In the genomic region with DNA sequence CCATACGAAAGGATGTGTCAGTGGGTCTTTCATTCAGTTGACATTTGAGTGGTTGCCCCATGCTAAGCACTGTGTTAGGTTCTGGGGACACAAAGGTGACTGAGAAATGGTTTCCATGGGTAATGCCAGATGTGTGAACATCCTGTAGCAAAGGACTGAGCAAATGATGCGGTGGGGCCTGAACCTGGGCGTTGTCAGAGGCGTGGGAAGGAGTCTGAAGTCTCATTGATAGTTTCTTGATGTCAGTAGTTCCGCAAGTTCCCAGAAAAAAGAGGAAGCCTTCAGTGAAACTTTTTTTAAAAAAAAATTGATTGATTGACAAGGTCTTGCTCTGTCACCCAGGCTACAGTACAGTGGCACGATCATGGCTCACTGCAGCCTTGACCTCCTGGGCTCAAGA, we compare ENCODE assay signal across 11 cellular contexts. TPM values are rescaled to one million over a fixed set of nuclear protein-coding genes. Genes with fewer than 3 reads are reported as not detected.
A peak's percentile ranks its signal among the peaks of the same experiment; 100 is the strongest.
DNase-seq lines count a peak whose midpoint lies in the region; ATAC-seq and TF ChIP-seq lines count a peak whose summit lies in the region.
"Had no signal": no experiment of that assay in that cellular context is flagged by ENCODE, and none has a peak within 500 bp of the region (broad histone marks: within the 10 kb centered on the region; RNA-seq: fewer than 3 reads in every experiment).

No MANE protein-coding gene starts in this region.

- 87% methylated on average over 6 of the region's 6 CpGs for WGBS in right cardiac atrium

- peaks cover 82% of the 10 kb centered on the region for H3K79me2 ChIP-seq in MM.1S (ENCODE audit: low read length)

- no peaks in the 10 kb centered on the region for H3K9me2 ChIP-seq in MM.1S (replicated peaks; ENCODE audit: insufficient read depth, low read length)

- H3K9ac ChIP-seq in MM.1S (ENCODE audit: low read length) = no peak overlapping the region

- POLR2A ChIA-PET in CD4-positive, alpha-beta T cell (lab: Charles Lee) = no interaction called here

- H3K4me2 ChIP-seq in MM.1S (ENCODE audit: low read depth, low read length) = no peak overlapping the region

- H3K4me3 ChIP-seq in H7 (ENCODE audit: insufficient read depth, low read depth, low read length) (no peak overlapping the region), MM.1S (ENCODE audit: low read length) (no peak overlapping the region), right cardiac atrium (ENCODE audit: low read length) (no peak overlapping the region)

- H3K27ac ChIP-seq in MM.1S (ENCODE audit: low read length) (no peak overlapping the region), right cardiac atrium (ENCODE audit: low read length) (no peak overlapping the region)
- no peak overlapping the region for H3K27ac ChIP-seq in CD4-positive, alpha-beta T cell (ENCODE audit: low read depth, low read length)
- H3K27ac ChIP-seq: C4-2B had no signal

- peak overlapping the region; percentile 20 for H3K4me3 Mint-ChIP-seq in activated T-helper 17 cell treated with anti-CD3 and anti-CD28 coated beads, Interleukin-2, amount 50 U/mL, for 72 hours
- no peak overlapping the region for H3K4me3 Mint-ChIP-seq in CD4-positive, alpha-beta T cell

- no peaks in the 10 kb centered on the region for H4K20me1 ChIP-seq in MM.1S (ENCODE audit: insufficient read depth, low read length)

- DNase-seq in AML-193 (lab: John Stamatoyannopoulos, UW) = peak; percentile 18
- DNase-seq in H7 = no peak
- no peak for DNase-seq in MM.1S
- no peak for DNase-seq in right cardiac atrium
- DNase-seq in CD4-positive, alpha-beta T cell = no peak
- DNase-seq: NCI-H1092, T-helper 1 cell had no signal

- no peak overlapping the region for H2AFZ ChIP-seq in MM.1S (ENCODE audit: low read length)

- no peaks in the 10 kb centered on the region for H3K36me3 Mint-ChIP-seq in activated T-helper 17 cell treated with anti-CD3 and anti-CD28 coated beads, Interleukin-2, amount 50 U/mL, for 72 hours (ENCODE audit: low read depth)
- H3K36me3 Mint-ChIP-seq in CD4-positive, alpha-beta T cell (ENCODE audit: low read depth) = no peaks in the 10 kb centered on the region

- no peaks in the 10 kb centered on the region for H3K27me3 Mint-ChIP-seq in activated T-helper 17 cell treated with anti-CD3 and anti-CD28 coated beads, Interleukin-2, amount 50 U/mL, for 72 hours
- no peaks in the 10 kb centered on the region for H3K27me3 Mint-ChIP-seq in CD4-positive, alpha-beta T cell

- ATAC-seq in GM19397 (IDR thresholded peaks at IDR 0.05; ENCODE audit: unreplicated experiment) (peak; percentile 56), HG03378 (IDR thresholded peaks at IDR 0.05; ENCODE audit: unreplicated experiment) (peak; percentile 36), right cardiac atrium (no peak)
- peak; percentile 39 for ATAC-seq in activated T-helper 17 cell treated with anti-CD3 and anti-CD28 coated beads, Interleukin-2, amount 50 U/mL, for 72 hours (replicated peaks)
- ATAC-seq in CD4-positive, alpha-beta T cell (ENCODE audit: poor library complexity) = no peak

- CTCF ChIA-PET in CD4-positive, alpha-beta T cell (lab: Charles Lee) = no interaction called here

- H3K9me3 ChIP-seq in MM.1S (replicated peaks; ENCODE audit: insufficient read depth, low read length) = no peaks in the 10 kb centered on the region
- H3K9me3 ChIP-seq in right cardiac atrium (ENCODE audit: control insufficient read depth, low read length) = no peaks in the 10 kb centered on the region
- H3K9me3 ChIP-seq in CD4-positive, alpha-beta T cell (ENCODE audit: control insufficient read depth, low read length) = no peaks in the 10 kb centered on the region

- peaks cover 38% of the 10 kb centered on the region for H3K4me1 Mint-ChIP-seq in activated T-helper 17 cell treated with anti-CD3 and anti-CD28 coated beads, Interleukin-2, amount 50 U/mL, for 72 hours
- H3K4me1 Mint-ChIP-seq in CD4-positive, alpha-beta T cell (ENCODE audit: low read depth) = peaks cover 42% of the 10 kb centered on the region

- H3K27ac Mint-ChIP-seq in activated T-helper 17 cell treated with anti-CD3 and anti-CD28 coated beads, Interleukin-2, amount 50 U/mL, for 72 hours = no peak overlapping the region
- H3K27ac Mint-ChIP-seq in CD4-positive, alpha-beta T cell = no peak overlapping the region

- H3K36me3 ChIP-seq in H7 (replicated peaks; ENCODE audit: control insufficient read depth, insufficient read depth, low read length) = no peaks in the 10 kb centered on the region
- no peaks in the 10 kb centered on the region for H3K36me3 ChIP-seq in MM.1S (replicated peaks; ENCODE audit: insufficient read depth, low read length)

- peaks cover 75% of the 10 kb centered on the region for H3K4me1 ChIP-seq in MM.1S (ENCODE audit: low read length)
- peaks cover 10% of the 10 kb centered on the region for H3K4me1 ChIP-seq in right cardiac atrium (ENCODE audit: control insufficient read depth, insufficient read depth, low read length)

- TF ChIP-seq CTCF in MM.1S (IDR thresholded peaks at IDR 0.05; ENCODE audit: low read length) = no peak
- no peak for TF ChIP-seq CTCF in CD4-positive, alpha-beta T cell (IDR thresholded peaks at IDR 0.05)

- peaks cover 48% of the 10 kb centered on the region for H3F3A ChIP-seq in MM.1S (ENCODE audit: insufficient read depth, low read length)

- intact Hi-C loops in right cardiac atrium (cut with DNase I) = no loop called here
- intact Hi-C loops in CD4-positive, alpha-beta T cell (cut with DNase I, micrococcal nuclease) = loop anchor here in 1 of 2 experiments (5.0 kb wide), 1 partner anchor 121 kb away; no protein-coding TSS in a partner anchor

- no peaks in the 10 kb centered on the region for H3K9me3 Mint-ChIP-seq in activated T-helper 17 cell treated with anti-CD3 and anti-CD28 coated beads, Interleukin-2, amount 50 U/mL, for 72 hours
- H3K9me3 Mint-ChIP-seq in CD4-positive, alpha-beta T cell = no peaks in the 10 kb centered on the region

- H3K27me3 ChIP-seq in H7 (ENCODE audit: control insufficient read depth, insufficient read depth, low read length) = no peaks in the 10 kb centered on the region
- no peaks in the 10 kb centered on the region for H3K27me3 ChIP-seq in MM.1S (replicated peaks; ENCODE audit: insufficient read depth, low read length)
- H3K27me3 ChIP-seq in right cardiac atrium (ENCODE audit: control insufficient read depth, insufficient read depth) = no peaks in the 10 kb centered on the region
- no peaks in the 10 kb centered on the region for H3K27me3 ChIP-seq in CD4-positive, alpha-beta T cell (ENCODE audit: control insufficient read depth, insufficient read depth, low read length)

RNA-seq across cellular contexts. Expression of gene LIMS1, which starts 56.9 kb away (rescaled TPM):
- 100 to 1,000 TPM; 146 to 186 TPM for total RNA-seq in activated T-helper 17 cell treated with anti-CD3 and anti-CD28 coated beads, Interleukin-2, amount 50 U/mL, for 72 hours
- 53.7 and 58.1 TPM in 2 replicates for total RNA-seq in H7 (2014; rRNA removed; shearing (Covaris generic))
- 10 to 100 TPM; 45.5 to 65.6 (median 55.9) TPM for total RNA-seq in right cardiac atrium
- polyA plus RNA-seq in right cardiac atrium = 21.4 TPM
- 10 to 100 TPM; 18.5 to 21.3 TPM for total RNA-seq in CD4-positive, alpha-beta T cell

Comparison
In these comparisons a context has a peak if more than half of its experiments do, and no peak if none do; other contexts are left out.
1. DNase-seq: peak in AML-193 (2 of 2); none in H7 (single experiment), MM.1S (single experiment), right cardiac atrium (0 of 3) and CD4-positive, alpha-beta T cell (0 of 10).
2. ATAC-seq: peak in GM19397 (single experiment), HG03378 (single experiment) and activated T-helper 17 cell treated with anti-CD3 and anti-CD28 coated beads, Interleukin-2, amount 50 U/mL, for 72 hours (single experiment); none in right cardiac atrium (0 of 2) and CD4-positive, alpha-beta T cell (single experiment).